In the genomic region with DNA sequence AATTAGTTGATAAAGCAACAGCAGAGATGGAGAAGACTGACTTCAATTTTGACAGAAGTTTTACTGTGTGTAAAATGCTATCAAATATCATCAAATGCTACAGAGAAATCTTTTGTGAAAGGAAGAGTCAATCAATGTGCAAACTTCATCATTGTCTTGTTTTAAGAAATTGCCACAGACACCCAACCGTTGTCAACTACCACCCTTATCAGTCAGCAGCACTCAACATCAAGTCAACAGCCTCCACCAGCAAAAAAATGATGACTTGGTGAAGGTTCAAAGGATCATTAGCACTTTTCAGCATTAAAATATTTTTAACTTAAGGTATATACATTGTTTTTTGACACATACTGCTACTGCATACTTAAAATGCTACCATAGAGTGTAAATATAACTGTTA, we compare ENCODE assay signal across 1 cellular context.
TF ChIP-seq lines count a peak whose summit lies in the region.

No MANE protein-coding gene starts in this region.

TF ChIP-seq in K562, 482 proteins besides CTCF, POLR2A, EP300 and RAD21 (continued from another document):
- TF ChIP-seq, protein P1, sequence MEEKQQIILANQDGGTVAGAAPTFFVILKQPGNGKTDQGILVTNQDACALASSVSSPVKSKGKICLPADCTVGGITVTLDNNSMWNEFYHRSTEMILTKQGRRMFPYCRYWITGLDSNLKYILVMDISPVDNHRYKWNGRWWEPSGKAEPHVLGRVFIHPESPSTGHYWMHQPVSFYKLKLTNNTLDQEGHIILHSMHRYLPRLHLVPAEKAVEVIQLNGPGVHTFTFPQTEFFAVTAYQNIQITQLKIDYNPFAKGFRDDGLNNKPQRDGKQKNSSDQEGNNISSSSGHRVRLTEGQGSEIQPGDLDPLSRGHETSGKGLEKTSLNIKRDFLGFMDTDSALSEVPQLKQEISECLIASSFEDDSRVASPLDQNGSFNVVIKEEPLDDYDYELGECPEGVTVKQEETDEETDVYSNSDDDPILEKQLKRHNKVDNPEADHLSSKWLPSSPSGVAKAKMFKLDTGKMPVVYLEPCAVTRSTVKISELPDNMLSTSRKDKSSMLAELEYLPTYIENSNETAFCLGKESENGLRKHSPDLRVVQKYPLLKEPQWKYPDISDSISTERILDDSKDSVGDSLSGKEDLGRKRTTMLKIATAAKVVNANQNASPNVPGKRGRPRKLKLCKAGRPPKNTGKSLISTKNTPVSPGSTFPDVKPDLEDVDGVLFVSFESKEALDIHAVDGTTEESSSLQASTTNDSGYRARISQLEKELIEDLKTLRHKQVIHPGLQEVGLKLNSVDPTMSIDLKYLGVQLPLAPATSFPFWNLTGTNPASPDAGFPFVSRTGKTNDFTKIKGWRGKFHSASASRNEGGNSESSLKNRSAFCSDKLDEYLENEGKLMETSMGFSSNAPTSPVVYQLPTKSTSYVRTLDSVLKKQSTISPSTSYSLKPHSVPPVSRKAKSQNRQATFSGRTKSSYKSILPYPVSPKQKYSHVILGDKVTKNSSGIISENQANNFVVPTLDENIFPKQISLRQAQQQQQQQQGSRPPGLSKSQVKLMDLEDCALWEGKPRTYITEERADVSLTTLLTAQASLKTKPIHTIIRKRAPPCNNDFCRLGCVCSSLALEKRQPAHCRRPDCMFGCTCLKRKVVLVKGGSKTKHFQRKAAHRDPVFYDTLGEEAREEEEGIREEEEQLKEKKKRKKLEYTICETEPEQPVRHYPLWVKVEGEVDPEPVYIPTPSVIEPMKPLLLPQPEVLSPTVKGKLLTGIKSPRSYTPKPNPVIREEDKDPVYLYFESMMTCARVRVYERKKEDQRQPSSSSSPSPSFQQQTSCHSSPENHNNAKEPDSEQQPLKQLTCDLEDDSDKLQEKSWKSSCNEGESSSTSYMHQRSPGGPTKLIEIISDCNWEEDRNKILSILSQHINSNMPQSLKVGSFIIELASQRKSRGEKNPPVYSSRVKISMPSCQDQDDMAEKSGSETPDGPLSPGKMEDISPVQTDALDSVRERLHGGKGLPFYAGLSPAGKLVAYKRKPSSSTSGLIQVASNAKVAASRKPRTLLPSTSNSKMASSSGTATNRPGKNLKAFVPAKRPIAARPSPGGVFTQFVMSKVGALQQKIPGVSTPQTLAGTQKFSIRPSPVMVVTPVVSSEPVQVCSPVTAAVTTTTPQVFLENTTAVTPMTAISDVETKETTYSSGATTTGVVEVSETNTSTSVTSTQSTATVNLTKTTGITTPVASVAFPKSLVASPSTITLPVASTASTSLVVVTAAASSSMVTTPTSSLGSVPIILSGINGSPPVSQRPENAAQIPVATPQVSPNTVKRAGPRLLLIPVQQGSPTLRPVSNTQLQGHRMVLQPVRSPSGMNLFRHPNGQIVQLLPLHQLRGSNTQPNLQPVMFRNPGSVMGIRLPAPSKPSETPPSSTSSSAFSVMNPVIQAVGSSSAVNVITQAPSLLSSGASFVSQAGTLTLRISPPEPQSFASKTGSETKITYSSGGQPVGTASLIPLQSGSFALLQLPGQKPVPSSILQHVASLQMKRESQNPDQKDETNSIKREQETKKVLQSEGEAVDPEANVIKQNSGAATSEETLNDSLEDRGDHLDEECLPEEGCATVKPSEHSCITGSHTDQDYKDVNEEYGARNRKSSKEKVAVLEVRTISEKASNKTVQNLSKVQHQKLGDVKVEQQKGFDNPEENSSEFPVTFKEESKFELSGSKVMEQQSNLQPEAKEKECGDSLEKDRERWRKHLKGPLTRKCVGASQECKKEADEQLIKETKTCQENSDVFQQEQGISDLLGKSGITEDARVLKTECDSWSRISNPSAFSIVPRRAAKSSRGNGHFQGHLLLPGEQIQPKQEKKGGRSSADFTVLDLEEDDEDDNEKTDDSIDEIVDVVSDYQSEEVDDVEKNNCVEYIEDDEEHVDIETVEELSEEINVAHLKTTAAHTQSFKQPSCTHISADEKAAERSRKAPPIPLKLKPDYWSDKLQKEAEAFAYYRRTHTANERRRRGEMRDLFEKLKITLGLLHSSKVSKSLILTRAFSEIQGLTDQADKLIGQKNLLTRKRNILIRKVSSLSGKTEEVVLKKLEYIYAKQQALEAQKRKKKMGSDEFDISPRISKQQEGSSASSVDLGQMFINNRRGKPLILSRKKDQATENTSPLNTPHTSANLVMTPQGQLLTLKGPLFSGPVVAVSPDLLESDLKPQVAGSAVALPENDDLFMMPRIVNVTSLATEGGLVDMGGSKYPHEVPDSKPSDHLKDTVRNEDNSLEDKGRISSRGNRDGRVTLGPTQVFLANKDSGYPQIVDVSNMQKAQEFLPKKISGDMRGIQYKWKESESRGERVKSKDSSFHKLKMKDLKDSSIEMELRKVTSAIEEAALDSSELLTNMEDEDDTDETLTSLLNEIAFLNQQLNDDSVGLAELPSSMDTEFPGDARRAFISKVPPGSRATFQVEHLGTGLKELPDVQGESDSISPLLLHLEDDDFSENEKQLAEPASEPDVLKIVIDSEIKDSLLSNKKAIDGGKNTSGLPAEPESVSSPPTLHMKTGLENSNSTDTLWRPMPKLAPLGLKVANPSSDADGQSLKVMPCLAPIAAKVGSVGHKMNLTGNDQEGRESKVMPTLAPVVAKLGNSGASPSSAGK (IDR thresholded peaks at IDR 0.05), result no peak
- TF ChIP-seq CBFA2T3 (IDR thresholded peaks at IDR 0.05), result peak; percentile 74
- TF ChIP-seq PATZ1 (CRISPR knock-in tag; IDR thresholded peaks at IDR 0.05; ENCODE audit: borderline replicate concordance), result no peak
- TF ChIP-seq, protein P2, sequence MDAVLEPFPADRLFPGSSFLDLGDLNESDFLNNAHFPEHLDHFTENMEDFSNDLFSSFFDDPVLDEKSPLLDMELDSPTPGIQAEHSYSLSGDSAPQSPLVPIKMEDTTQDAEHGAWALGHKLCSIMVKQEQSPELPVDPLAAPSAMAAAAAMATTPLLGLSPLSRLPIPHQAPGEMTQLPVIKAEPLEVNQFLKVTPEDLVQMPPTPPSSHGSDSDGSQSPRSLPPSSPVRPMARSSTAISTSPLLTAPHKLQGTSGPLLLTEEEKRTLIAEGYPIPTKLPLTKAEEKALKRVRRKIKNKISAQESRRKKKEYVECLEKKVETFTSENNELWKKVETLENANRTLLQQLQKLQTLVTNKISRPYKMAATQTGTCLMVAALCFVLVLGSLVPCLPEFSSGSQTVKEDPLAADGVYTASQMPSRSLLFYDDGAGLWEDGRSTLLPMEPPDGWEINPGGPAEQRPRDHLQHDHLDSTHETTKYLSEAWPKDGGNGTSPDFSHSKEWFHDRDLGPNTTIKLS (IDR thresholded peaks at IDR 0.05; ENCODE audit: borderline replicate concordance, low read depth), result no peak
- TF ChIP-seq SAFB2 (IDR thresholded peaks at IDR 0.05; ENCODE audit: borderline replicate concordance, low read depth, low read length, severe bottlenecking), result no peak
- TF ChIP-seq SMARCE1 (IDR thresholded peaks at IDR 0.05), result 0 out of 2 replicates have a peak, but pooled peaks have one; percentile 30
- TF ChIP-seq FOXA3 (CRISPR knock-in tag; conservative IDR thresholded peaks at IDR 0.05 in 1 of 2, IDR thresholded peaks at IDR 0.05 in 1 of 2), result peak; percentile 86 to 92
- TF ChIP-seq SMARCA4 (IDR thresholded peaks at IDR 0.05), result peak; percentile 50; the same call in 1 of the 2 replicates
- TF ChIP-seq, protein P3, sequence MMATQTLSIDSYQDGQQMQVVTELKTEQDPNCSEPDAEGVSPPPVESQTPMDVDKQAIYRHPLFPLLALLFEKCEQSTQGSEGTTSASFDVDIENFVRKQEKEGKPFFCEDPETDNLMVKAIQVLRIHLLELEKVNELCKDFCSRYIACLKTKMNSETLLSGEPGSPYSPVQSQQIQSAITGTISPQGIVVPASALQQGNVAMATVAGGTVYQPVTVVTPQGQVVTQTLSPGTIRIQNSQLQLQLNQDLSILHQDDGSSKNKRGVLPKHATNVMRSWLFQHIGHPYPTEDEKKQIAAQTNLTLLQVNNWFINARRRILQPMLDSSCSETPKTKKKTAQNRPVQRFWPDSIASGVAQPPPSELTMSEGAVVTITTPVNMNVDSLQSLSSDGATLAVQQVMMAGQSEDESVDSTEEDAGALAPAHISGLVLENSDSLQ (IDR thresholded peaks at IDR 0.05), result peak; percentile 56
- 0 out of 2 replicates have a peak, but pooled peaks have one; percentile 8 for TF ChIP-seq ZNF311 (CRISPR knock-in tag; IDR thresholded peaks at IDR 0.05)
- no peak for TF ChIP-seq SMAD4 (CRISPR knock-in tag; conservative IDR thresholded peaks at IDR 0.05)
- peak; percentile 50 for TF ChIP-seq DPF2 (IDR thresholded peaks at IDR 0.05)
- no peak for TF ChIP-seq MTA1 (IDR thresholded peaks at IDR 0.05; ENCODE audit: borderline replicate concordance)
- peak; percentile 21; the same call in 1 of the 2 replicates for TF ChIP-seq MTA2 (IDR thresholded peaks at IDR 0.05; ENCODE audit: low read depth)
- TF ChIP-seq, protein P4, sequence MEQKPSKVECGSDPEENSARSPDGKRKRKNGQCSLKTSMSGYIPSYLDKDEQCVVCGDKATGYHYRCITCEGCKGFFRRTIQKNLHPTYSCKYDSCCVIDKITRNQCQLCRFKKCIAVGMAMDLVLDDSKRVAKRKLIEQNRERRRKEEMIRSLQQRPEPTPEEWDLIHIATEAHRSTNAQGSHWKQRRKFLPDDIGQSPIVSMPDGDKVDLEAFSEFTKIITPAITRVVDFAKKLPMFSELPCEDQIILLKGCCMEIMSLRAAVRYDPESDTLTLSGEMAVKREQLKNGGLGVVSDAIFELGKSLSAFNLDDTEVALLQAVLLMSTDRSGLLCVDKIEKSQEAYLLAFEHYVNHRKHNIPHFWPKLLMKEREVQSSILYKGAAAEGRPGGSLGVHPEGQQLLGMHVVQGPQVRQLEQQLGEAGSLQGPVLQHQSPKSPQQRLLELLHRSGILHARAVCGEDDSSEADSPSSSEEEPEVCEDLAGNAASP (IDR thresholded peaks at IDR 0.05), result no peak
- 0 out of 2 replicates have a peak, but pooled peaks have one; percentile 8 for TF ChIP-seq ZNF384 (IDR thresholded peaks at IDR 0.05; ENCODE audit: low read depth, low read length)
- no peak for TF ChIP-seq PBX2 (CRISPR knock-in tag; IDR thresholded peaks at IDR 0.05; ENCODE audit: low read depth)
- peak; percentile 52 for TF ChIP-seq PBX2 (tag; conservative IDR thresholded peaks at IDR 0.05; ENCODE audit: low read depth)
- TF ChIP-seq SOX6 (IDR thresholded peaks at IDR 0.05), result peak; percentile 67
- 0 out of 2 replicates have a peak, but pooled peaks have one; percentile 13 for TF ChIP-seq FOXM1 (IDR thresholded peaks at IDR 0.05; ENCODE audit: low read depth)
- TF ChIP-seq FOXM1 (CRISPR knock-in tag; IDR thresholded peaks at IDR 0.05; ENCODE audit: low read depth), result no peak
